In genomic region chr11:111631034-111631665, GRCh38 we compare ENCODE assay signal across 16 cellular contexts. TPM values are rescaled to one million over a fixed set of nuclear protein-coding genes. Genes with fewer than 3 reads are reported as not detected.
A peak's percentile ranks its signal among the peaks of the same experiment; 100 is the strongest.
DNase-seq lines count a peak whose midpoint lies in the region; ATAC-seq, FAIRE-seq and TF ChIP-seq lines count a peak whose summit lies in the region.
"Had no signal": no experiment of that assay in that cellular context is flagged by ENCODE, and none has a peak within 500 bp of the region (broad histone marks: within the 10 kb centered on the region; RNA-seq: fewer than 3 reads in every experiment).

No MANE protein-coding gene starts in this region.

- no peaks in the 10 kb centered on the region for H3K9me3 ChIP-seq in keratinocyte (ENCODE audit: control insufficient read depth, low read depth, low read length)
- H3K9me3 ChIP-seq: ascending aorta, left lung, testis had no signal

- H3K27me3 ChIP-seq in ACC112 (ENCODE audit: insufficient read depth, low read length) (no peaks in the 10 kb centered on the region), keratinocyte (ENCODE audit: control insufficient read depth, extremely low read depth, insufficient read depth, low read length) (no peaks in the 10 kb centered on the region)
- H3K27me3 ChIP-seq: ascending aorta, left lung, testis had no signal

- peak overlapping the region; percentile 58 for H3K27ac ChIP-seq in ACC112 (ENCODE audit: low read depth, low read length)
- H3K27ac ChIP-seq in keratinocyte (ENCODE audit: control insufficient read depth, insufficient read depth, low read length) = peak overlapping the region; percentile 7
- H3K27ac ChIP-seq: left lung, testis had no signal

- no peaks in the 10 kb centered on the region for H4K20me1 ChIP-seq in keratinocyte (ENCODE audit: control insufficient read depth, extremely low read depth, insufficient read depth, low read length)

- H3K9me3 Mint-ChIP-seq in HFFc6 (no peaks in the 10 kb centered on the region), mesothelial cell of epicardium (peaks cover 6% of the 10 kb centered on the region)
- H3K9me3 Mint-ChIP-seq in activated CD8-positive, alpha-beta T cell treated with anti-CD3 and anti-CD28 coated beads for 36 hours = no peaks in the 10 kb centered on the region
- H3K9me3 Mint-ChIP-seq: activated T-helper 1 cell treated with anti-CD3 and anti-CD28 coated beads, Interleukin-12 subunit alpha, Interleukin-12 subunit beta, Interleukin-2, Interleukin-4 antibody, amounts not matched to agents 30 ng/mL and 10 ng/mL and 1 ng/mL, durations not matched to agents 14 hours and 24 hours and 36 hours had no signal

- peaks cover 55% of the 10 kb centered on the region for H3K4me1 ChIP-seq in ACC112 (ENCODE audit: control insufficient read depth, insufficient read depth, low read length, unreplicated experiment)
- H3K4me1 ChIP-seq in keratinocyte (ENCODE audit: control insufficient read depth, extremely low read depth, insufficient read depth, low read length) = peaks cover 54% of the 10 kb centered on the region

- no peak overlapping the region for H3K9ac ChIP-seq in keratinocyte (ENCODE audit: control insufficient read depth, extremely low read depth, insufficient read depth, low read length)

- H3K9me1 ChIP-seq in keratinocyte (ENCODE audit: control insufficient read depth, extremely low read depth, insufficient read depth, low read length) = no peaks in the 10 kb centered on the region

- FAIRE-seq in keratinocyte (lab: Jason Lieb, UNC) = peak; percentile 92

- ATAC-seq in activated CD8-positive, alpha-beta T cell treated with anti-CD3 and anti-CD28 coated beads for 36 hours = peak; percentile 13
- ATAC-seq: left lung had no signal

- no peaks in the 10 kb centered on the region for H3K27me3 Mint-ChIP-seq in HFFc6 (ENCODE audit: insufficient read depth)
- H3K27me3 Mint-ChIP-seq in activated CD8-positive, alpha-beta T cell treated with anti-CD3 and anti-CD28 coated beads for 36 hours = no peaks in the 10 kb centered on the region
- no peaks in the 10 kb centered on the region for H3K27me3 Mint-ChIP-seq in mesothelial cell of epicardium (ENCODE audit: low read depth)

- peaks cover 23% of the 10 kb centered on the region for H3K36me3 Mint-ChIP-seq in HFFc6 (ENCODE audit: low read depth)
- H3K36me3 Mint-ChIP-seq in activated CD8-positive, alpha-beta T cell treated with anti-CD3 and anti-CD28 coated beads for 36 hours (ENCODE audit: low read depth) = peaks cover 4% of the 10 kb centered on the region
- peaks cover 11% of the 10 kb centered on the region for H3K36me3 Mint-ChIP-seq in mesothelial cell of epicardium

- H3K79me2 ChIP-seq in ACC112 (ENCODE audit: control insufficient read depth, insufficient read depth, low read length, unreplicated experiment) = peaks cover 2% of the 10 kb centered on the region
- H3K79me2 ChIP-seq in keratinocyte (ENCODE audit: control insufficient read depth, insufficient read depth, low read length) = no peaks in the 10 kb centered on the region

- H2AFZ ChIP-seq in ACC112 (ENCODE audit: low read length, unreplicated experiment) (no peak overlapping the region), keratinocyte (ENCODE audit: control insufficient read depth, low read length) (no peak overlapping the region)

- no peak for TF ChIP-seq CTCF in HFFc6 (IDR thresholded peaks at IDR 0.05)
- no peak for TF ChIP-seq CTCF in activated CD8-positive, alpha-beta T cell treated with anti-CD3 and anti-CD28 coated beads for 36 hours (IDR thresholded peaks at IDR 0.05)
- no peak for TF ChIP-seq CTCF in keratinocyte (optimal IDR thresholded peaks at IDR 0.05 in 1 of 3, IDR thresholded peaks at IDR 0.05 in 1 of 3, conservative IDR thresholded peaks at IDR 0.05 in 1 of 3; ENCODE audit: extremely low read depth in 1 of 3, insufficient read depth in 2 of 3, low read length in 3 of 3)
- TF ChIP-seq CTCF in mesothelial cell of epicardium (IDR thresholded peaks at IDR 0.05; ENCODE audit: unreplicated experiment) = no peak

- H3K4me3 ChIP-seq in ACC112 (ENCODE audit: low read depth, low read length) = peak overlapping the region; percentile 42; the same call in 1 of the 2 replicates
- peak overlapping the region in 1 of 3 experiments; percentile 5 for H3K4me3 ChIP-seq in keratinocyte (ENCODE audit: control insufficient read depth in 2 of 3, extremely low read depth in 1 of 3, insufficient read depth in 2 of 3, low read depth in 1 of 3, low read length in 3 of 3)
- H3K4me3 ChIP-seq: ascending aorta, left lung, testis had no signal

- POLR2A ChIA-PET in activated CD8-positive, alpha-beta T cell treated with anti-CD3 and anti-CD28 coated beads for 36 hours (lab: Charles Lee) = interaction anchor here (0.6 to 0.7 kb wide), 2 partner anchors 79 to 125 kb away, joined by 3 to 4 read pairs; no protein-coding TSS in a partner anchor

- intact Hi-C loops in activated CD8-positive, alpha-beta T cell treated with anti-CD3 and anti-CD28 coated beads for 36 hours (cut with micrococcal nuclease) = no loop called here

- H3K4me3 Mint-ChIP-seq in HFFc6 (no peak overlapping the region), mesothelial cell of epicardium (no peak overlapping the region)
- H3K4me3 Mint-ChIP-seq in activated CD8-positive, alpha-beta T cell treated with anti-CD3 and anti-CD28 coated beads for 36 hours = no peak overlapping the region
- H3K4me3 Mint-ChIP-seq: activated T-helper 1 cell treated with anti-CD3 and anti-CD28 coated beads, Interleukin-12 subunit alpha, Interleukin-12 subunit beta, Interleukin-2, Interleukin-4 antibody, amounts not matched to agents 30 ng/mL and 10 ng/mL and 1 ng/mL, durations not matched to agents 14 hours and 24 hours and 36 hours had no signal

- DNase-seq in HFFc6 = peak; percentile 28
- no peak for DNase-seq in activated CD8-positive, alpha-beta T cell treated with anti-CD3 and anti-CD28 coated beads for 36 hours
- DNase-seq in keratinocyte (ENCODE audit: low read depth, low spot score) = peak; percentile 26
- DNase-seq in activated CD4-positive, alpha-beta T cell treated with anti-CD3 and anti-CD28 coated beads for 4 hours = no peak
- DNase-seq in superior temporal gyrus (ENCODE audit: extremely low spot score) = no peak
- no peak for DNase-seq in stimulated activated CD4-positive, alpha-beta T cell treated with anti-CD3 and anti-CD28 coated beads, Interleukin-2, amount 100 ng/mL, for 24 hours
- DNase-seq in mesothelial cell of epicardium (ENCODE audit: low spot score in 2 of 2, unreplicated experiment in 2 of 2) = no peak
- DNase-seq: activated CD4-positive, alpha-beta T cell treated with anti-CD3 and anti-CD28 coated beads, Interleukin-2, amount 50 U/mL, for 1 hour; GDM1; left lung; NCI-H2171; SHP77; testis had no signal

- dilution Hi-C loops in keratinocyte (cut with MboI; ENCODE audit: extremely low pct_ligation_motif_present, low sequenced_read_pairs) = no loop called here

- no peaks in the 10 kb centered on the region; the same call in 1 of the 2 replicates for H3K4me1 Mint-ChIP-seq in HFFc6 (ENCODE audit: low read depth)
- peaks cover 30% of the 10 kb centered on the region for H3K4me1 Mint-ChIP-seq in activated CD8-positive, alpha-beta T cell treated with anti-CD3 and anti-CD28 coated beads for 36 hours (ENCODE audit: low read depth)
- H3K4me1 Mint-ChIP-seq in mesothelial cell of epicardium = peaks cover 27% of the 10 kb centered on the region

- H3K36me3 ChIP-seq in ACC112 (ENCODE audit: insufficient read depth, low read length) = peaks cover 24% of the 10 kb centered on the region
- H3K36me3 ChIP-seq in keratinocyte (ENCODE audit: control insufficient read depth in 2 of 2, extremely low read depth in 1 of 2, insufficient read depth in 2 of 2, low read length in 2 of 2) = no peaks in the 10 kb centered on the region
- H3K36me3 ChIP-seq: ascending aorta, left lung had no signal

- H3K27ac Mint-ChIP-seq in HFFc6 (no peak overlapping the region), mesothelial cell of epicardium (no peak overlapping the region)
- no peak overlapping the region for H3K27ac Mint-ChIP-seq in activated CD8-positive, alpha-beta T cell treated with anti-CD3 and anti-CD28 coated beads for 36 hours
- H3K27ac Mint-ChIP-seq: activated T-helper 1 cell treated with anti-CD3 and anti-CD28 coated beads, Interleukin-12 subunit alpha, Interleukin-12 subunit beta, Interleukin-2, Interleukin-4 antibody, amounts not matched to agents 30 ng/mL and 10 ng/mL and 1 ng/mL, durations not matched to agents 14 hours and 24 hours and 36 hours had no signal

- peak overlapping the region; percentile 56 for H3K4me2 ChIP-seq in keratinocyte (ENCODE audit: control insufficient read depth, extremely low read depth, insufficient read depth, low read depth, low read length)

- CTCF ChIA-PET in activated CD8-positive, alpha-beta T cell treated with anti-CD3 and anti-CD28 coated beads for 36 hours (lab: Charles Lee) = interaction anchor here (0.7 to 1.0 kb wide), 2 partner anchors 135 to 351 kb away, joined by 3 read pairs; partner anchors contain the start of gene PPP2R1B

RNA-seq across cellular contexts. Expression of gene SIK2, which starts 28.9 kb away (rescaled TPM):
- total RNA-seq in HFFc6 (2021; fragmentation: NEBNext Ultra II Directional; extraction: Animal tissue kit (Norgen Biotek cat#: 25700)) = 10 to 100 TPM; 15.4 to 25.5 (median 18.0) TPM
- total RNA-seq in activated CD8-positive, alpha-beta T cell treated with anti-CD3 and anti-CD28 coated beads for 36 hours = 1 to 10 TPM; 7.4 to 8.0 TPM
- 10.0 to 12.2 TPM (median 11.9 TPM) in 3 replicates for polyA plus RNA-seq in keratinocyte
- polyA plus RNA-seq in keratinocyte (2011; ENCODE audit: low read depth) = 2.3 TPM
- 6.7 and 10.2 TPM in 2 replicates for polyA plus RNA-seq in keratinocyte (2011; cell fraction: cytosol; rRNA removed)
- 18.1 and 19.3 TPM in 2 replicates for polyA plus RNA-seq in keratinocyte (2011; cell fraction: nucleus; rRNA removed)
- 5.8 and 8.5 TPM in 2 replicates for polyA plus RNA-seq in keratinocyte (2012; ENCODE audit: low replicate concordance)
- 15.6 to 59.7 TPM (median 20.1 TPM) in 3 replicates for polyA minus RNA-seq in keratinocyte
- 7.5 TPM for polyA minus RNA-seq in keratinocyte (2011; cell fraction: cytosol; rRNA and poly(A)+ RNA removed)
- polyA minus RNA-seq in keratinocyte (2011; cell fraction: nucleus; rRNA and poly(A)+ RNA removed) = 12.0 and 25.4 TPM in 2 replicates
- total RNA-seq in mesothelial cell of epicardium = 17.1 to 18.7 TPM (median 17.1 TPM) in 3 replicates

Comparison
In these comparisons a context has a peak if more than half of its experiments do, and no peak if none do; other contexts are left out.
1. DNase-seq: peak in HFFc6 (single experiment) and keratinocyte (single experiment); none in activated CD8-positive, alpha-beta T cell treated with anti-CD3 and anti-CD28 coated beads for 36 hours (single experiment), activated CD4-positive, alpha-beta T cell treated with anti-CD3 and anti-CD28 coated beads for 4 hours (0 of 2), superior temporal gyrus (single experiment), stimulated activated CD4-positive, alpha-beta T cell treated with anti-CD3 and anti-CD28 coated beads, Interleukin-2, amount 100 ng/mL, for 24 hours (0 of 2) and mesothelial cell of epicardium (0 of 2).